22 cellular contexts compared by ENCODE assay signal in genomic region chr12:58621126-58621525, GRCh38.
A peak's percentile ranks its signal among the peaks of the same experiment; 100 is the strongest.
DNase-seq lines count a peak whose midpoint lies in the region; ATAC-seq and TF ChIP-seq lines count a peak whose summit lies in the region.
"Had no signal": no experiment of that assay in that cellular context is flagged by ENCODE, and none has a peak within 500 bp of the region (broad histone marks: within the 10 kb centered on the region; RNA-seq: fewer than 3 reads in every experiment).

No MANE protein-coding gene starts in this region.

- no peak overlapping the region for H3K9ac ChIP-seq in neuronal stem cell (ENCODE audit: low read depth, low read length, poor library complexity)
- H3K9ac ChIP-seq in trophoblast cell (ENCODE audit: low read length) = no peak overlapping the region
- H3K9ac ChIP-seq: BLaER1 had no signal

- no peak overlapping the region for H2BK15ac ChIP-seq in neuronal stem cell (ENCODE audit: low read length)

- peak overlapping the region; percentile 40 for H3K18ac ChIP-seq in neuronal stem cell (ENCODE audit: low read length)
- no peak overlapping the region for H3K18ac ChIP-seq in trophoblast cell (ENCODE audit: low read length)

- H3K4ac ChIP-seq in neuronal stem cell (ENCODE audit: low read length) = no peak overlapping the region
- no peak overlapping the region for H3K4ac ChIP-seq in trophoblast cell (ENCODE audit: low read depth, low read length)

- ATAC-seq in upper lobe of right lung = peak; percentile 19
- ATAC-seq in HG03457 (IDR thresholded peaks at IDR 0.05; ENCODE audit: unreplicated experiment) = no peak
- ATAC-seq: GM12878 had no signal

- no peak overlapping the region for H4K12ac ChIP-seq in trophoblast cell (ENCODE audit: low read depth, low read length)

- TF ChIP-seq CTCF in upper lobe of right lung (IDR thresholded peaks at IDR 0.05) = no peak

- DNase-seq in neuronal stem cell (ENCODE audit: low spot score) (no peak), upper lobe of right lung (no peak), trophoblast cell (no peak)
- no peak for DNase-seq in activated CD4-positive, alpha-beta T cell treated with anti-CD3 and anti-CD28 coated beads, Interleukin-2, amount 50 U/mL, for 48 hours
- DNase-seq: 8988T; ACHN; BE2C; C1 segment of cervical spinal cord; CD4-positive, alpha-beta memory T cell; CD4-positive, CD25-positive, alpha-beta regulatory T cell; CD8-positive, alpha-beta memory T cell; COR-L47; DMS 273 treated with DMSO at 0.1 percent for 48 hours; DMS153; DMS53; DMS79; DND-41; EL; GDM1 had no signal

- no peaks in the 10 kb centered on the region for H3K79me1 ChIP-seq in neuronal stem cell (ENCODE audit: low read depth, low read length)
- no peaks in the 10 kb centered on the region for H3K79me1 ChIP-seq in trophoblast cell (ENCODE audit: low read length)

- H3K4me2 ChIP-seq in neuronal stem cell (ENCODE audit: insufficient read depth, low read length, poor library complexity, severe bottlenecking) (no peak overlapping the region), trophoblast cell (ENCODE audit: low read length) (no peak overlapping the region)
- H3K4me2 ChIP-seq: BLaER1 had no signal

- H2BK12ac ChIP-seq in neuronal stem cell (ENCODE audit: low read length) (no peak overlapping the region), trophoblast cell (ENCODE audit: low read length) (no peak overlapping the region)

- no peaks in the 10 kb centered on the region for H3K79me2 ChIP-seq in trophoblast cell (ENCODE audit: control insufficient read depth, insufficient read depth, low read length, poor library complexity)

- H3K27me3 ChIP-seq in neuronal stem cell (ENCODE audit: control insufficient read depth in 3 of 3, insufficient read depth in 3 of 3, low read depth in 1 of 3, low read length in 3 of 3) = peaks cover 0 to 1% (median 0%) of the 10 kb centered on the region in 3 experiments
- H3K27me3 ChIP-seq in upper lobe of right lung = no peaks in the 10 kb centered on the region
- H3K27me3 ChIP-seq in trophoblast cell (ENCODE audit: insufficient read depth, low read length) = no peaks in the 10 kb centered on the region
- H3K27me3 ChIP-seq: BE2C, BLaER1 had no signal

- no CpG with 5 or more reads among the region's 5 CpGs for WGBS in neuronal stem cell (ENCODE audit: extremely low coverage in 2 of 2, insufficient read length in 2 of 2, insufficient replicate concordance in 1 of 2), 2 donors
- WGBS in trophoblast cell (ENCODE audit: extremely low coverage, insufficient coverage, insufficient read length) = no CpG with 5 or more reads among the region's 5 CpGs

- H3K23ac ChIP-seq in neuronal stem cell (ENCODE audit: low read depth, low read length, poor library complexity) = no peak overlapping the region
- H3K23ac ChIP-seq in trophoblast cell (ENCODE audit: low read length) = no peak overlapping the region

- H3K27ac ChIP-seq in neuronal stem cell (replicated peaks; ENCODE audit: low read length) (no peak overlapping the region), upper lobe of right lung (no peak overlapping the region), trophoblast cell (ENCODE audit: low read depth, low read length) (no peak overlapping the region)
- H3K27ac ChIP-seq: BLaER1 had no signal

- H3K4me3 ChIP-seq in neuronal stem cell (ENCODE audit: low read length in 2 of 2) (no peak overlapping the region), upper lobe of right lung (no peak overlapping the region), trophoblast cell (ENCODE audit: low read depth, low read length) (no peak overlapping the region)
- H3K4me3 ChIP-seq: BLaER1, GM12878 had no signal

- no peak overlapping the region for H2BK5ac ChIP-seq in neuronal stem cell (ENCODE audit: low read length)
- H2BK5ac ChIP-seq in trophoblast cell (ENCODE audit: low read depth, low read length, poor library complexity) = no peak overlapping the region

- intact Hi-C loops in upper lobe of right lung (cut with DNase I) = no loop called here

- no peak overlapping the region for H3K14ac ChIP-seq in neuronal stem cell (ENCODE audit: low read length)
- no peak overlapping the region for H3K14ac ChIP-seq in trophoblast cell (ENCODE audit: low read length)

- H4K8ac ChIP-seq in neuronal stem cell (ENCODE audit: low read depth, low read length) (no peak overlapping the region), trophoblast cell (ENCODE audit: low read depth, low read length) (no peak overlapping the region)

- H2AK5ac ChIP-seq in neuronal stem cell (ENCODE audit: low read depth, low read length) (peak overlapping the region; percentile 49), trophoblast cell (ENCODE audit: low read length) (no peak overlapping the region)

- H2AFZ ChIP-seq in neuronal stem cell (ENCODE audit: low read length) = no peak overlapping the region
- no peak overlapping the region for H2AFZ ChIP-seq in trophoblast cell (ENCODE audit: insufficient read depth, low read length, poor library complexity)

- H3K36me3 ChIP-seq in neuronal stem cell (replicated peaks in 1 of 2; ENCODE audit: control insufficient read depth in 2 of 2, insufficient read depth in 2 of 2, low read length in 2 of 2) = no peaks in the 10 kb centered on the region
- H3K36me3 ChIP-seq in upper lobe of right lung = no peaks in the 10 kb centered on the region
- no peaks in the 10 kb centered on the region for H3K36me3 ChIP-seq in trophoblast cell (ENCODE audit: control insufficient read depth in 1 of 2, insufficient read depth in 2 of 2, low read length in 2 of 2)
- H3K36me3 ChIP-seq: BE2C, BLaER1 had no signal

- H4K91ac ChIP-seq in neuronal stem cell (ENCODE audit: low read depth, low read length, poor library complexity) = no peak overlapping the region
- no peak overlapping the region for H4K91ac ChIP-seq in trophoblast cell (ENCODE audit: low read depth, low read length)

- H2BK120ac ChIP-seq in neuronal stem cell (ENCODE audit: low read depth, low read length) (no peak overlapping the region), trophoblast cell (ENCODE audit: insufficient read depth, low read length, poor library complexity) (no peak overlapping the region)

- H3K9me3 ChIP-seq in neuronal stem cell (replicated peaks in 1 of 2; ENCODE audit: control insufficient read depth in 2 of 2, insufficient read depth in 1 of 2, low read depth in 1 of 2, low read length in 2 of 2) = no peaks in the 10 kb centered on the region
- no peaks in the 10 kb centered on the region for H3K9me3 ChIP-seq in upper lobe of right lung
- H3K9me3 ChIP-seq in trophoblast cell (ENCODE audit: insufficient read depth, low read depth, low read length) = no peaks in the 10 kb centered on the region
- H3K9me3 ChIP-seq: BE2C, BLaER1 had no signal

- H3K4me1 ChIP-seq in neuronal stem cell (ENCODE audit: control insufficient read depth in 2 of 2, insufficient read depth in 1 of 2, low read depth in 1 of 2, low read length in 2 of 2) (no peaks in the 10 kb centered on the region), upper lobe of right lung (no peaks in the 10 kb centered on the region), trophoblast cell (ENCODE audit: control insufficient read depth in 1 of 2, insufficient read depth in 2 of 2, low read length in 2 of 2) (no peaks in the 10 kb centered on the region)
- H3K4me1 ChIP-seq: BE2C, BLaER1 had no signal
